Comparison of ENCODE assay signal across 15 cellular contexts in genomic region chr12:24920141-24920540, GRCh38.
"Had no signal": no experiment of that assay in that cellular context is flagged by ENCODE, and none has a peak within 500 bp of the region (broad histone marks: within the 10 kb centered on the region; RNA-seq: fewer than 3 reads in every experiment).

No MANE protein-coding gene starts in this region.

- H3K27me3 ChIP-seq: cardiac muscle cell, esophagus squamous epithelium, right atrium auricular region, stomach, testis, upper lobe of left lung had no signal

- H3K9me3 Mint-ChIP-seq: immature natural killer cell had no signal

- H3K36me3 ChIP-seq: cardiac muscle cell, esophagus squamous epithelium, left ventricle myocardium inferior, right atrium auricular region, stomach, upper lobe of left lung had no signal

- H3K27ac ChIP-seq: cardiac muscle cell, esophagus squamous epithelium, left ventricle myocardium inferior, right atrium auricular region, skin epidermis, stomach, testis, upper lobe of left lung had no signal

- H3K27ac Mint-ChIP-seq: activated naive CD4-positive, alpha-beta T cell treated with anti-CD3 and anti-CD28 coated beads, Interleukin-2, amount 10 ng/mL, durations not matched to agents 7 days and 5 days; immature natural killer cell; progenitor cell of endocrine pancreas had no signal

- H3K4me1 Mint-ChIP-seq: immature natural killer cell had no signal

- H3K4me3 ChIP-seq: cardiac muscle cell, esophagus squamous epithelium, left ventricle myocardium inferior, right atrium auricular region, skin epidermis, stomach, testis, upper lobe of left lung had no signal

- H3K4me1 ChIP-seq: esophagus squamous epithelium, left ventricle myocardium inferior, right atrium auricular region, testis, upper lobe of left lung had no signal

- H3K9me3 ChIP-seq: esophagus squamous epithelium, left ventricle myocardium inferior, right atrium auricular region, stomach, testis, upper lobe of left lung had no signal

- H3K4me3 Mint-ChIP-seq: activated naive CD4-positive, alpha-beta T cell treated with anti-CD3 and anti-CD28 coated beads, Interleukin-2, amount 10 ng/mL, durations not matched to agents 7 days and 5 days; immature natural killer cell had no signal

- H3K27me3 Mint-ChIP-seq: activated naive CD4-positive, alpha-beta T cell treated with anti-CD3 and anti-CD28 coated beads, Interleukin-2, amount 10 ng/mL, durations not matched to agents 7 days and 5 days; progenitor cell of endocrine pancreas had no signal

- H3K36me3 Mint-ChIP-seq: immature natural killer cell had no signal

- DNase-seq: activated naive CD4-positive, alpha-beta T cell treated with anti-CD3 and anti-CD28 coated beads, Interleukin-2, amount 10 ng/mL, durations not matched to agents 7 days and 5 days; dermis blood vessel endothelial cell; effector memory CD4-positive, alpha-beta T cell; esophagus squamous epithelium; immature natural killer cell; kidney glomerular epithelial cell; left ventricle myocardium inferior; occipital lobe; stomach; testis; upper lobe of left lung had no signal
